In genomic region chr3:127274200-127274599, GRCh38 we compare ENCODE assay signal across 37 cellular contexts. TPM values are rescaled to one million over a fixed set of nuclear protein-coding genes. Genes with fewer than 3 reads are reported as not detected.
"Had no signal": no experiment of that assay in that cellular context is flagged by ENCODE, and none has a peak within 500 bp of the region (broad histone marks: within the 10 kb centered on the region; RNA-seq: fewer than 3 reads in every experiment).

No MANE protein-coding gene starts in this region.

- DNase-seq: colonic mucosa; effector memory CD8-positive, alpha-beta T cell; foreskin fibroblast; gastrocnemius medialis; head of caudate nucleus; kidney glomerular epithelial cell; left colon; left ventricle myocardium superior; lower lobe of right lung; natural killer cell; occipital lobe; pancreas; stimulated activated CD4-positive, alpha-beta T cell treated with anti-CD3 and anti-CD28 coated beads, Interleukin-12 subunit alpha, Interleukin-12 subunit beta, amount 100 ng/mL, for 4 hours; stimulated activated CD4-positive, alpha-beta T cell treated with anti-CD3 and anti-CD28 coated beads, Interleukin-1b, Interleukin-23, amount 100 ng/mL, for 48 hours; stimulated activated CD4-positive, alpha-beta T cell treated with anti-CD3 and anti-CD28 coated beads, Interleukin-4, amount 100 ng/mL, for 1 hour; stimulated activated CD8-positive, alpha-beta memory T cell treated with anti-CD3 and anti-CD28 coated beads, Interleukin-4, amount 100 ng/mL, for 48 hours; stimulated activated naive CD4-positive, alpha-beta T cell treated with Interleukin-2 at 50 U/mL for 16 hours; stomach; thyroid gland; trophoblast cell had no signal

- H3K4me1 ChIP-seq: colonic mucosa, gastrocnemius medialis, lower lobe of right lung, pancreas, stomach, thyroid gland had no signal

- H3K79me2 ChIP-seq: hepatocyte had no signal

- H3K36me3 ChIP-seq: colonic mucosa, gastrocnemius medialis, lower lobe of right lung, pancreas, stomach, thyroid gland had no signal

- H3K4me2 ChIP-seq: hepatocyte, smooth muscle cell had no signal

- H3K27ac Mint-ChIP-seq: dendritic cell treated with granulocyte-macrophage colony-stimulating factor and Interleukin-4, amounts not matched to agents 40 ng/mL and 50 ng/mL, for 4 days; effector memory CD8-positive, alpha-beta T cell; memory B cell; natural killer cell; progenitor cell of endocrine pancreas had no signal

- H3K9me3 Mint-ChIP-seq: central memory CD8-positive, alpha-beta T cell; effector memory CD8-positive, alpha-beta T cell; natural killer cell had no signal

- H3K4me3 ChIP-seq: colonic mucosa, gastrocnemius medialis, hepatocyte, lower lobe of right lung, pancreas, smooth muscle cell, stomach, thyroid gland had no signal

- H3K27me3 ChIP-seq: colonic mucosa, gastrocnemius medialis, hepatocyte, pancreas, thyroid gland had no signal

- FAIRE-seq: endometrium, islet of Langerhans, pancreas had no signal

- H3K27ac ChIP-seq: colonic mucosa, gastrocnemius medialis, hepatocyte, lower lobe of right lung, pancreas, stomach, thyroid gland had no signal

- H3K36me3 Mint-ChIP-seq: memory B cell had no signal

- H3K4me1 Mint-ChIP-seq: central memory CD8-positive, alpha-beta T cell; memory B cell; natural killer cell had no signal

- H3K4me3 Mint-ChIP-seq: central memory CD8-positive, alpha-beta T cell; dendritic cell treated with granulocyte-macrophage colony-stimulating factor and Interleukin-4, amounts not matched to agents 40 ng/mL and 50 ng/mL, for 4 days; effector memory CD8-positive, alpha-beta T cell; memory B cell; natural killer cell had no signal

- ATAC-seq: effector memory CD8-positive, alpha-beta T cell; gastrocnemius medialis; left colon; left ventricle myocardium superior; natural killer cell; pancreas; sciatic nerve had no signal

- H2AFZ ChIP-seq: hepatocyte had no signal

- H3K9me3 ChIP-seq: colonic mucosa, pancreas, thyroid gland had no signal

RNA-seq across cellular contexts. Expression of gene PRR20G, which starts 13.6 kb away (rescaled TPM):
- total RNA-seq: chondrocyte, colonic mucosa, gastrocnemius medialis, glomerular endothelial cell, hepatocyte, left colon, left ventricle myocardium superior, lower lobe of right lung, mononuclear cell, natural killer cell, occipital lobe, pancreas, progenitor cell of endocrine pancreas, sciatic nerve, smooth muscle cell, stomach, subcutaneous adipose tissue, temporal lobe, thyroid gland, urinary bladder had no signal
- polyA plus RNA-seq: esophagus, hepatocyte, neural cell, pancreas, smooth muscle cell, stomach, urinary bladder had no signal
